In genomic region chr1:212977781-212978645, GRCh38 we compare ENCODE assay signal across 1 cellular context.
TF ChIP-seq lines count a peak whose summit lies in the region.

No MANE protein-coding gene starts in this region.

TF ChIP-seq in GM12878, 131 proteins besides CTCF, POLR2A, EP300 and RAD21 (continued from another document):
- peak; percentile 97 for TF ChIP-seq TCF3 (IDR thresholded peaks at IDR 0.05; ENCODE audit: borderline replicate concordance, insufficient read depth, low read depth, low read length)
- TF ChIP-seq, protein P1, sequence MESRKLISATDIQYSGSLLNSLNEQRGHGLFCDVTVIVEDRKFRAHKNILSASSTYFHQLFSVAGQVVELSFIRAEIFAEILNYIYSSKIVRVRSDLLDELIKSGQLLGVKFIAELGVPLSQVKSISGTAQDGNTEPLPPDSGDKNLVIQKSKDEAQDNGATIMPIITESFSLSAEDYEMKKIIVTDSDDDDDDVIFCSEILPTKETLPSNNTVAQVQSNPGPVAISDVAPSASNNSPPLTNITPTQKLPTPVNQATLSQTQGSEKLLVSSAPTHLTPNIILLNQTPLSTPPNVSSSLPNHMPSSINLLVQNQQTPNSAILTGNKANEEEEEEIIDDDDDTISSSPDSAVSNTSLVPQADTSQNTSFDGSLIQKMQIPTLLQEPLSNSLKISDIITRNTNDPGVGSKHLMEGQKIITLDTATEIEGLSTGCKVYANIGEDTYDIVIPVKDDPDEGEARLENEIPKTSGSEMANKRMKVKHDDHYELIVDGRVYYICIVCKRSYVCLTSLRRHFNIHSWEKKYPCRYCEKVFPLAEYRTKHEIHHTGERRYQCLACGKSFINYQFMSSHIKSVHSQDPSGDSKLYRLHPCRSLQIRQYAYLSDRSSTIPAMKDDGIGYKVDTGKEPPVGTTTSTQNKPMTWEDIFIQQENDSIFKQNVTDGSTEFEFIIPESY (IDR thresholded peaks at IDR 0.05) = no peak
- no peak for TF ChIP-seq HDAC2 (IDR thresholded peaks at IDR 0.05)
- no peak for TF ChIP-seq SMC3 (IDR thresholded peaks at IDR 0.05; ENCODE audit: borderline replicate concordance, low read length)
- TF ChIP-seq SPI1 (IDR thresholded peaks at IDR 0.05; ENCODE audit: borderline replicate concordance, insufficient read depth, low read depth, low read length) = no peak
- no peak for TF ChIP-seq KAT2A (conservative IDR thresholded peaks at IDR 0.05; ENCODE audit: control insufficient read depth, low read depth, low read length)
- no peak for TF ChIP-seq ZZZ3 (IDR thresholded peaks at IDR 0.05; ENCODE audit: control insufficient read depth, insufficient read length, low read depth)
- TF ChIP-seq E2F8 (IDR thresholded peaks at IDR 0.05; ENCODE audit: low read depth, partially characterized antibody) = no peak
- TF ChIP-seq HCFC1 (IDR thresholded peaks at IDR 0.05; ENCODE audit: low read length) = no peak
- no peak for TF ChIP-seq KDM1A (IDR thresholded peaks at IDR 0.05; ENCODE audit: borderline replicate concordance)
- TF ChIP-seq CBFB (IDR thresholded peaks at IDR 0.05; ENCODE audit: low read depth) = peak; percentile 80
- TF ChIP-seq MXI1 (IDR thresholded peaks at IDR 0.05; ENCODE audit: low read depth, low read length) = no peak
- no peak for TF ChIP-seq KLF5 (IDR thresholded peaks at IDR 0.05; ENCODE audit: partially characterized antibody)
- peak; percentile 34 for TF ChIP-seq MTA2 (IDR thresholded peaks at IDR 0.05; ENCODE audit: low read depth)
- TF ChIP-seq STAT1 (conservative IDR thresholded peaks at IDR 0.05) = no peak
- no peak for TF ChIP-seq FOS (IDR thresholded peaks at IDR 0.05; ENCODE audit: borderline replicate concordance, extremely low read depth, insufficient read length)
- TF ChIP-seq PBX3 (IDR thresholded peaks at IDR 0.05; ENCODE audit: insufficient replicate concordance, low read depth, low read length) = no peak
- TF ChIP-seq ESRRA (IDR thresholded peaks at IDR 0.05; ENCODE audit: low read length) = no peak
- no peak for TF ChIP-seq ASH2L (IDR thresholded peaks at IDR 0.05; ENCODE audit: borderline replicate concordance, low read depth)
- peak; percentile 56 to 62; a peak in 3 of 4 replicates for TF ChIP-seq IKZF2 (IDR thresholded peaks at IDR 0.05)
- TF ChIP-seq FOXM1 (IDR thresholded peaks at IDR 0.05; ENCODE audit: low read depth, low read length) = peak; percentile 80
- no peak for TF ChIP-seq SMAD1 (IDR thresholded peaks at IDR 0.05; ENCODE audit: low read depth, partially characterized antibody)
- TF ChIP-seq TARDBP (IDR thresholded peaks at IDR 0.05; ENCODE audit: borderline replicate concordance) = no peak
- TF ChIP-seq, protein P2, sequence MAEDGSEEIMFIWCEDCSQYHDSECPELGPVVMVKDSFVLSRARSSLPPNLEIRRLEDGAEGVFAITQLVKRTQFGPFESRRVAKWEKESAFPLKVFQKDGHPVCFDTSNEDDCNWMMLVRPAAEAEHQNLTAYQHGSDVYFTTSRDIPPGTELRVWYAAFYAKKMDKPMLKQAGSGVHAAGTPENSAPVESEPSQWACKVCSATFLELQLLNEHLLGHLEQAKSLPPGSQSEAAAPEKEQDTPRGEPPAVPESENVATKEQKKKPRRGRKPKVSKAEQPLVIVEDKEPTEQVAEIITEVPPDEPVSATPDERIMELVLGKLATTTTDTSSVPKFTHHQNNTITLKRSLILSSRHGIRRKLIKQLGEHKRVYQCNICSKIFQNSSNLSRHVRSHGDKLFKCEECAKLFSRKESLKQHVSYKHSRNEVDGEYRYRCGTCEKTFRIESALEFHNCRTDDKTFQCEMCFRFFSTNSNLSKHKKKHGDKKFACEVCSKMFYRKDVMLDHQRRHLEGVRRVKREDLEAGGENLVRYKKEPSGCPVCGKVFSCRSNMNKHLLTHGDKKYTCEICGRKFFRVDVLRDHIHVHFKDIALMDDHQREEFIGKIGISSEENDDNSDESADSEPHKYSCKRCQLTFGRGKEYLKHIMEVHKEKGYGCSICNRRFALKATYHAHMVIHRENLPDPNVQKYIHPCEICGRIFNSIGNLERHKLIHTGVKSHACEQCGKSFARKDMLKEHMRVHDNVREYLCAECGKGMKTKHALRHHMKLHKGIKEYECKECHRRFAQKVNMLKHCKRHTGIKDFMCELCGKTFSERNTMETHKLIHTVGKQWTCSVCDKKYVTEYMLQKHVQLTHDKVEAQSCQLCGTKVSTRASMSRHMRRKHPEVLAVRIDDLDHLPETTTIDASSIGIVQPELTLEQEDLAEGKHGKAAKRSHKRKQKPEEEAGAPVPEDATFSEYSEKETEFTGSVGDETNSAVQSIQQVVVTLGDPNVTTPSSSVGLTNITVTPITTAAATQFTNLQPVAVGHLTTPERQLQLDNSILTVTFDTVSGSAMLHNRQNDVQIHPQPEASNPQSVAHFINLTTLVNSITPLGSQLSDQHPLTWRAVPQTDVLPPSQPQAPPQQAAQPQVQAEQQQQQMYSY (CRISPR knock-in tag; IDR thresholded peaks at IDR 0.05) = no peak
- no peak for TF ChIP-seq NR2C2 (IDR thresholded peaks at IDR 0.05; ENCODE audit: borderline replicate concordance, control insufficient read depth, insufficient read length, low read depth)
- peak; percentile 93 for TF ChIP-seq JUNB (IDR thresholded peaks at IDR 0.05)
- TF ChIP-seq SP1 (IDR thresholded peaks at IDR 0.05; ENCODE audit: low read depth, low read length) = peak; percentile 87
- TF ChIP-seq ZNF384 (IDR thresholded peaks at IDR 0.05; ENCODE audit: borderline replicate concordance, low read depth, low read length) = no peak
- 0 out of 2 replicates have a peak, but pooled peaks have one; percentile 17 for TF ChIP-seq LARP7 (IDR thresholded peaks at IDR 0.05)
- TF ChIP-seq EZH2 (IDR thresholded peaks at IDR 0.05; ENCODE audit: borderline replicate concordance, control insufficient read depth, low read depth, low read length) = no peak
